Comparison of ENCODE assay signal across 17 cellular contexts in genomic region chr15:58049520-58050227, GRCh38.
"Had no signal": no experiment of that assay in that cellular context is flagged by ENCODE, and none has a peak within 500 bp of the region (broad histone marks: within the 10 kb centered on the region; RNA-seq: fewer than 3 reads in every experiment).

No MANE protein-coding gene starts in this region.

- H3K4me3 ChIP-seq: hepatocyte, left ventricle myocardium inferior, lower lobe of right lung, ovary, right atrium auricular region, uterus had no signal

- H3K4me2 ChIP-seq: hepatocyte had no signal

- H3K27ac ChIP-seq: epithelial cell of prostate, foreskin keratinocyte, hepatocyte, left ventricle myocardium inferior, lower lobe of right lung, ovary, right atrium auricular region, uterus had no signal

- H3K36me3 ChIP-seq: left ventricle myocardium inferior, lower lobe of right lung, ovary, right atrium auricular region, uterus had no signal

- H3K27me3 ChIP-seq: ovary, right atrium auricular region, uterus had no signal

- ATAC-seq: effector memory CD8-positive, alpha-beta T cell; foreskin keratinocyte; left cardiac atrium; lower lobe of right lung; natural killer cell had no signal

- H2AFZ ChIP-seq: hepatocyte had no signal

- FAIRE-seq: small intestine had no signal

- H3K4me1 ChIP-seq: foreskin keratinocyte, left ventricle myocardium inferior, lower lobe of right lung, right atrium auricular region, uterus had no signal

- DNase-seq: effector memory CD8-positive, alpha-beta T cell; foreskin keratinocyte; kidney; left cardiac atrium; left ventricle myocardium inferior; lower lobe of right lung; natural killer cell; nucleus accumbens; ovary; small intestine; stimulated activated CD4-positive, alpha-beta T cell treated with anti-CD3 and anti-CD28 coated beads, Interleukin-12 subunit alpha, Interleukin-12 subunit beta, amount 100 ng/mL, for 4 hours; stimulated activated naive CD4-positive, alpha-beta T cell; trophoblast cell; uterus had no signal

- H3K79me2 ChIP-seq: hepatocyte had no signal

- H3K9me3 ChIP-seq: left ventricle myocardium inferior, lower lobe of right lung, ovary, right atrium auricular region, uterus had no signal
